Comparison of ENCODE assay signal across 25 cellular contexts in genomic region chr2:127060264-127060945, GRCh38.
"Had no signal": no experiment of that assay in that cellular context is flagged by ENCODE, and none has a peak within 500 bp of the region (broad histone marks: within the 10 kb centered on the region; RNA-seq: fewer than 3 reads in every experiment).

No MANE protein-coding gene starts in this region.

- H3K27me3 ChIP-seq: breast epithelium, Peyer's patch, SJSA1 had no signal

- H3K27ac ChIP-seq: Peyer's patch, SJSA1, WERI-Rb-1 had no signal

- DNase-seq: activated CD4-positive, alpha-beta memory T cell treated with anti-CD3 and anti-CD28 coated beads, Interleukin-2, amount 10 ng/mL, durations not matched to agents 7 days and 5 days; activated CD4-positive, alpha-beta T cell treated with anti-CD3 and anti-CD28 coated beads for 36 hours; activated CD4-positive, alpha-beta T cell treated with anti-CD3 and anti-CD28 coated beads, Interleukin-2, amount 50 U/mL, for 1 hour; activated CD8-positive, alpha-beta memory T cell treated with anti-CD3 and anti-CD28 coated beads, Interleukin-2, amount 50 U/mL, for 48 hours; activated effector memory CD4-positive, alpha-beta T cell treated with Interleukin-2 at 50 U/mL for 16 hours; activated naive CD4-positive, alpha-beta T cell; activated T-cell treated with anti-CD3 and anti-CD28 coated beads, Interleukin-2, amount 50 U/mL, for 1 hour; aorta; Karpas-422; MM.1S; NCI-H1105; NCI-H1436; NCI-H1694 treated with DMSO at 0.1 percent for 48 hours; NCI-H2029 treated with DMSO at 0.1 percent for 48 hours; NCI-H345; NCI-H510A; NCI-H526 treated with DMSO at 0.1 percent for 48 hours; Peyer's patch; SHP77; SW 1271; T-helper 9 cell; WERI-Rb-1 had no signal

- H3K9me3 ChIP-seq: breast epithelium, Peyer's patch, SJSA1 had no signal

- ATAC-seq: activated CD4-positive, alpha-beta T cell treated with anti-CD3 and anti-CD28 coated beads for 36 hours; SK-N-SH treated with all-trans-retinoic acid at 6 μM for 48 hours had no signal

- H3K4me3 ChIP-seq: breast epithelium, Peyer's patch, SJSA1 had no signal

- H3K36me3 ChIP-seq: breast epithelium had no signal
